ENCODE assay signal across 8 cellular contexts in genomic region chr19:18571564-18572344, GRCh38. TPM values are rescaled to one million over a fixed set of nuclear protein-coding genes. Genes with fewer than 3 reads are reported as not detected.
DNase-seq lines count a peak whose midpoint lies in the region; ATAC-seq, FAIRE-seq and TF ChIP-seq lines count a peak whose summit lies in the region.

UBA52 (plus strand) TSS chr19:18571857; CDS start chr19:18573301, 1,444 bp downstream.

- peak; percentile 80 for ATAC-seq in HG03457 (IDR thresholded peaks at IDR 0.05; ENCODE audit: unreplicated experiment)
- peak; percentile 96 for ATAC-seq in left colon

- H3K27me3 ChIP-seq in BE2C, result no peaks in the 10 kb centered on the region

- no peaks in the 10 kb centered on the region for H3K9me3 ChIP-seq in BE2C

- DNase-seq in BE2C, result peak; percentile 99
- DNase-seq in GM19239 (ENCODE audit: insufficient read length, low spot score), result peak; percentile 88
- peak; percentile 86 to 96 for DNase-seq in NCI-H526 (lab: John Stamatoyannopoulos, UW)
- peak; percentile 100 for DNase-seq in activated CD4-positive, alpha-beta T cell treated with anti-CD3 and anti-CD28 coated beads for 48 hours
- DNase-seq in left colon, result peak; percentile 98 to 99
- peak; percentile 99 for DNase-seq in stimulated activated CD4-positive, alpha-beta T cell treated with anti-CD3 and anti-CD28 coated beads, Interleukin-1b, Interleukin-23, amount 100 ng/mL, for 48 hours

- intact Hi-C loops in left colon (cut with DNase I, micrococcal nuclease), result no loop called here

- no peaks in the 10 kb centered on the region for H3K4me1 ChIP-seq in BE2C

- peak within 1 kb of the TSS; percentile 100 for H3K4me3 ChIP-seq in BE2C (ENCODE audit: low read depth, low read length)

- no peak for TF ChIP-seq CTCF in BE2C (IDR thresholded peaks at IDR 0.05; ENCODE audit: low read depth, low read length)

- peak; percentile 97 for FAIRE-seq in GM19239 (lab: Jason Lieb, UNC)
- FAIRE-seq in colon (lab: Jason Lieb, UNC), result peak; percentile 36

- peaks cover 51% of the 10 kb centered on the region for H3K36me3 ChIP-seq in BE2C

RNA-seq across cellular contexts. Expression of gene UBA52, which starts in this region (rescaled TPM):
- 2,272 TPM for polyA plus RNA-seq in BE2C (2012; ENCODE audit: insufficient read depth, insufficient read length, low read depth)
- total RNA-seq in left colon, result 100 to 1,000 TPM; 798 to 822 TPM

Comparison
In these comparisons a context has a peak if more than half of its experiments do, and no peak if none do; other contexts are left out.
1. Peak in every context shown above with its lines: DNase-seq, ATAC-seq and H3K4me3 ChIP-seq.